Comparison of ENCODE assay signal across 1 cellular context in the genomic region with DNA sequence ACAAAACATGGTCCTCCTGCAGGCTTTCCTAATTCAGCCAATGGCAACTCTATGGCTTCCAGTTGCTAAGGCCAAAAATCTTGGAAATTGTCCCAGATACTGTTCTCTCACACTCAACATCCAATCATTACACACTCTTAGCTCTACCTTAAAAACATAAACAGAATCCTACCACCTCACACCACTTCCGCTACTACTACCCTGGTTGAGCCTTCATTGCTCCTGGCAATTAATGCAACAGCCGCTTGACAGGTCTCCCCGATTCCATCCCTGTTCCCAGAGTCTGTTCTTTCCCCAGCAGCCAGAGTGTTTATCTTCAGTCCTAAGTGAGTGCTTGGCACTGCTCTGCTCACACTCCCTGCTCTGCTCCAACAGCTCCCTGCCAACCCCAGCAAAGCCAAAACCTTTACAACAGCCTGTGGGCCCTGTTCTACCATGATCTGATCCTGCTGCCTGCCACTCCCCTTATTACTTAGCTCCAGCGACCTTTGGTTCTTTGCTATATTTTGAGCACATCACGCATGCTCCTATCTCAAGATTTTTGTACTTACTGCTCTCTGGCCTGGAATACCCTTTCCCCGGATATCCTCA.
TF ChIP-seq lines count a peak whose summit lies in the region.

No MANE protein-coding gene starts in this region.

TF ChIP-seq in HepG2, 621 proteins besides CTCF, POLR2A, EP300 and RAD21 (continued from another document):
- TF ChIP-seq, protein P1, sequence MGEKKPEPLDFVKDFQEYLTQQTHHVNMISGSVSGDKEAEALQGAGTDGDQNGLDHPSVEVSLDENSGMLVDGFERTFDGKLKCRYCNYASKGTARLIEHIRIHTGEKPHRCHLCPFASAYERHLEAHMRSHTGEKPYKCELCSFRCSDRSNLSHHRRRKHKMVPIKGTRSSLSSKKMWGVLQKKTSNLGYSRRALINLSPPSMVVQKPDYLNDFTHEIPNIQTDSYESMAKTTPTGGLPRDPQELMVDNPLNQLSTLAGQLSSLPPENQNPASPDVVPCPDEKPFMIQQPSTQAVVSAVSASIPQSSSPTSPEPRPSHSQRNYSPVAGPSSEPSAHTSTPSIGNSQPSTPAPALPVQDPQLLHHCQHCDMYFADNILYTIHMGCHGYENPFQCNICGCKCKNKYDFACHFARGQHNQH (CRISPR knock-in tag; IDR thresholded peaks at IDR 0.05), result no peak
- no peak for TF ChIP-seq SRF (IDR thresholded peaks at IDR 0.05; ENCODE audit: low read depth, low read length)
